8 cellular contexts compared by ENCODE assay signal in genomic region chr9:93577940-93578682, GRCh38. TPM values are rescaled to one million over a fixed set of nuclear protein-coding genes. Genes with fewer than 3 reads are reported as not detected.
DNase-seq lines count a peak whose midpoint lies in the region; ATAC-seq and TF ChIP-seq lines count a peak whose summit lies in the region.

No MANE protein-coding gene starts in this region.

- peak overlapping the region; percentile 61 for H2AK5ac ChIP-seq in neuronal stem cell (ENCODE audit: low read depth, low read length)

- H3K18ac ChIP-seq in neuronal stem cell (ENCODE audit: low read length), result peak overlapping the region; percentile 42

- peaks cover 19% of the 10 kb centered on the region for H3K36me3 Mint-ChIP-seq in Calu3 (ENCODE audit: insufficient read depth, unreplicated experiment)

- H3K14ac ChIP-seq in neuronal stem cell (ENCODE audit: low read length), result peak overlapping the region; percentile 43

- no peak overlapping the region for H2BK12ac ChIP-seq in neuronal stem cell (ENCODE audit: low read length)

- H4K8ac ChIP-seq in neuronal stem cell (ENCODE audit: low read depth, low read length), result no peak overlapping the region

- H3K4me2 ChIP-seq in neuronal stem cell (ENCODE audit: insufficient read depth, low read length, poor library complexity, severe bottlenecking), result peak overlapping the region; percentile 65

- TF ChIP-seq CTCF in Calu3 (IDR thresholded peaks at IDR 0.05; ENCODE audit: unreplicated experiment), result no peak
- no peak for TF ChIP-seq CTCF in epithelial cell of esophagus (IDR thresholded peaks at IDR 0.05; ENCODE audit: insufficient read depth, low read depth, low read length, missing control alignments)

- H3K9me3 ChIP-seq in neuronal stem cell (replicated peaks in 1 of 2; ENCODE audit: control insufficient read depth in 2 of 2, insufficient read depth in 1 of 2, low read depth in 1 of 2, low read length in 2 of 2), result peaks cover 0 to under 1% of the 10 kb centered on the region in 2 donors

- peak overlapping the region; percentile 22 for H3K27ac Mint-ChIP-seq in Calu3 (ENCODE audit: unreplicated experiment)

- no peak overlapping the region for H2BK120ac ChIP-seq in neuronal stem cell (ENCODE audit: low read depth, low read length)

- CTCF ChIA-PET in Calu3 (lab: Charles Lee), result interaction anchor here (0.5 kb wide), 1 partner anchor 504 kb away, joined by 3 read pairs; no protein-coding TSS in a partner anchor

- no peak overlapping the region for H3K4ac ChIP-seq in neuronal stem cell (ENCODE audit: low read length)

- H2BK15ac ChIP-seq in neuronal stem cell (ENCODE audit: low read length), result no peak overlapping the region

- no peak overlapping the region for H3K23ac ChIP-seq in neuronal stem cell (ENCODE audit: low read depth, low read length, poor library complexity)

- peak overlapping the region; percentile 69 for H3K4me3 ChIP-seq in epithelial cell of esophagus (ENCODE audit: low read length)
- peak overlapping the region in 1 of 2 donors; percentile 88 for H3K4me3 ChIP-seq in neuronal stem cell (ENCODE audit: low read length in 2 of 2)

- H2BK5ac ChIP-seq in neuronal stem cell (ENCODE audit: low read length), result no peak overlapping the region

- peaks cover 24% of the 10 kb centered on the region for H3K79me1 ChIP-seq in neuronal stem cell (ENCODE audit: low read depth, low read length)

- H2AFZ ChIP-seq in neuronal stem cell (ENCODE audit: low read length), result no peak overlapping the region

- H3K4me3 Mint-ChIP-seq in Calu3 (ENCODE audit: low read depth, unreplicated experiment), result peak overlapping the region; percentile 72

- no peak overlapping the region for H4K91ac ChIP-seq in neuronal stem cell (ENCODE audit: low read depth, low read length, poor library complexity)

- H3K27me3 ChIP-seq in neuronal stem cell (ENCODE audit: control insufficient read depth in 3 of 3, insufficient read depth in 3 of 3, low read depth in 1 of 3, low read length in 3 of 3), result no peaks in the 10 kb centered on the region

- no TSS peak for BruUV-seq in Calu3 (replicated peaks; lab: Mats Ljungman, UMichigan)

- H3K27ac ChIP-seq in neuronal stem cell (replicated peaks; ENCODE audit: low read length), result no peak overlapping the region

- ATAC-seq in HG02981 (IDR thresholded peaks at IDR 0.05; ENCODE audit: unreplicated experiment) (no peak), HG02973 (IDR thresholded peaks at IDR 0.05; ENCODE audit: unreplicated experiment) (no peak)

- DNase-seq in Calu3 (no peak), RKO (ENCODE audit: low spot score) (peak; percentile 43), epithelial cell of esophagus (ENCODE audit: low read depth) (no peak), neuronal stem cell (ENCODE audit: low spot score) (no peak), amniotic stem cell (lab: John Stamatoyannopoulos, UW) (no peak)
- no peak for DNase-seq in activated CD4-positive, alpha-beta T cell treated with anti-CD3 and anti-CD28 coated beads for 4 hours

- intact Hi-C loops in Calu3 (cut with micrococcal nuclease; ENCODE audit: unreplicated experiment), result no loop called here

- no peaks in the 10 kb centered on the region for H3K27me3 Mint-ChIP-seq in Calu3 (ENCODE audit: unreplicated experiment)

- H3K4me1 ChIP-seq in neuronal stem cell (ENCODE audit: control insufficient read depth in 2 of 2, insufficient read depth in 1 of 2, low read depth in 1 of 2, low read length in 2 of 2), result peaks cover 11 to 14% of the 10 kb centered on the region in 2 donors

- H3K36me3 ChIP-seq in neuronal stem cell (replicated peaks in 1 of 2; ENCODE audit: control insufficient read depth in 2 of 2, insufficient read depth in 2 of 2, low read length in 2 of 2), result peaks cover 0 to 2% of the 10 kb centered on the region in 2 donors

- H3K9me3 Mint-ChIP-seq in Calu3 (ENCODE audit: low read depth, unreplicated experiment), result no peaks in the 10 kb centered on the region

- H3K9ac ChIP-seq in neuronal stem cell (ENCODE audit: low read depth, low read length, poor library complexity), result peak overlapping the region; percentile 83

- no peaks in the 10 kb centered on the region for H3K4me1 Mint-ChIP-seq in Calu3 (ENCODE audit: low read depth, unreplicated experiment)

- no CpG with 5 or more reads among the region's 14 CpGs for WGBS in neuronal stem cell (ENCODE audit: extremely low coverage in 2 of 2, insufficient read length in 2 of 2, insufficient replicate concordance in 1 of 2), 2 donors

RNA-seq across cellular contexts. Expression of gene PHF2, which starts 1.7 kb away (rescaled TPM):
- total RNA-seq in Calu3 (2022), result 12.5 and 13.9 TPM in 2 replicates
- 19.9 TPM for polyA plus RNA-seq in neuronal stem cell (2013, experiment 1 of 2)
- polyA plus RNA-seq in neuronal stem cell (2013, experiment 2 of 2), result 19.8 TPM
